In the genomic region with DNA sequence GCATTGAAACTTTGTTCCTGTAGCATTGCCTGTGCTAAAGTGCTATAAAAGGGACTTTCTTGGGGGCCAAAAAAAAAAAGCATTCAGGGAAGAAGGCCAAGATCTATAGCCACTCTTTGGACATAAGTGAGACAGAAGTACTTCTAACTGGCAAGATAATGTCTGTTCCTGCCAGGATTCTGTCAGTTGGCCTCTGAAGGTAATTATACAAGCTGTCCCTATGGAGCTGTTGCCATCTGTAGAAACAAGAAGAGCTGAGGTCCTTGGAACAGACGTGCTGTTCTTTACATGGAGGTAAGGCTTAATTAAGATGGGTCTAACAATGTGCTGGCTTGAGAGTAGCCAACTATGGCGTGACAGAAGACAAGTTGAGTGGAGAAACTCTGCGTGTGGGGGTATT, we compare ENCODE assay signal across 18 cellular contexts. TPM values are rescaled to one million over a fixed set of nuclear protein-coding genes. Genes with fewer than 3 reads are reported as not detected.
"Had no signal": no experiment of that assay in that cellular context is flagged by ENCODE, and none has a peak within 500 bp of the region (broad histone marks: within the 10 kb centered on the region; RNA-seq: fewer than 3 reads in every experiment).

No MANE protein-coding gene starts in this region.

- H3K4me1 Mint-ChIP-seq: natural killer cell had no signal

- H3K4me3 ChIP-seq: esophagus squamous epithelium, hepatocyte, lung, spleen, thyroid gland had no signal

- H3K27me3 ChIP-seq: esophagus squamous epithelium, hepatocyte, spleen, thyroid gland had no signal

- H3K27me3 Mint-ChIP-seq: activated naive CD8-positive, alpha-beta T cell; dendritic cell treated with granulocyte-macrophage colony-stimulating factor and Interleukin-4, amounts not matched to agents 40 ng/mL and 50 ng/mL, for 4 days; stimulated activated naive B cell treated with anti-CD40 and anti-IgM and Interleukin-4, amounts not matched to agents 10 μg/mL and 1 μg/mL and 100 μg/mL, for 72 hours had no signal

- H3K4me1 ChIP-seq: esophagus squamous epithelium, thyroid gland had no signal

- DNase-seq: activated CD4-positive, alpha-beta T cell treated with anti-CD3 and anti-CD28 coated beads for 48 hours; activated CD4-positive, CD25-positive, alpha-beta regulatory T cell; activated CD8-positive, alpha-beta T cell treated with anti-CD3 and anti-CD28 coated beads, Interleukin-2, amount 10 ng/mL, durations not matched to agents 7 days and 5 days; activated effector memory CD4-positive, alpha-beta T cell treated with Interleukin-2 at 50 U/mL for 16 hours; activated T-cell treated with anti-CD3 and anti-CD28 coated beads, Interleukin-2, amount 50 U/mL, for 48 hours; effector CD8-positive, alpha-beta T cell; esophagus squamous epithelium; left colon; natural killer cell; spleen; stimulated activated CD4-positive, alpha-beta T cell treated with anti-CD3 and anti-CD28 coated beads, Interleukin-4, amount 100 ng/mL, for 4 hours; stimulated activated naive B cell treated with anti-CD40 and anti-IgM and Interleukin-4, amounts not matched to agents 10 μg/mL and 1 μg/mL and 100 μg/mL, for 72 hours; T-helper 9 cell; thyroid gland had no signal

- H3K27ac Mint-ChIP-seq: activated CD8-positive, alpha-beta T cell treated with anti-CD3 and anti-CD28 coated beads, Interleukin-2, amount 10 ng/mL, durations not matched to agents 7 days and 5 days; activated naive CD8-positive, alpha-beta T cell; dendritic cell treated with granulocyte-macrophage colony-stimulating factor and Interleukin-4, amounts not matched to agents 40 ng/mL and 50 ng/mL, for 4 days; natural killer cell; stimulated activated naive B cell treated with anti-CD40 and anti-IgM and Interleukin-4, amounts not matched to agents 10 μg/mL and 1 μg/mL and 100 μg/mL, for 72 hours had no signal

- H3K27ac ChIP-seq: esophagus squamous epithelium, hepatocyte, spleen, thyroid gland had no signal

- ATAC-seq: activated CD8-positive, alpha-beta T cell treated with anti-CD3 and anti-CD28 coated beads, Interleukin-2, amount 10 ng/mL, durations not matched to agents 7 days and 5 days; left colon; natural killer cell; stimulated activated naive B cell treated with anti-CD40 and anti-IgM and Interleukin-4, amounts not matched to agents 10 μg/mL and 1 μg/mL and 100 μg/mL, for 72 hours had no signal

- H3K9me3 ChIP-seq: esophagus squamous epithelium, spleen, thyroid gland had no signal

- H3K9me3 Mint-ChIP-seq: natural killer cell; stimulated activated naive B cell treated with anti-CD40 and anti-IgM and Interleukin-4, amounts not matched to agents 10 μg/mL and 1 μg/mL and 100 μg/mL, for 72 hours had no signal

- H3K4me3 Mint-ChIP-seq: activated CD8-positive, alpha-beta T cell treated with anti-CD3 and anti-CD28 coated beads, Interleukin-2, amount 10 ng/mL, durations not matched to agents 7 days and 5 days; activated naive CD8-positive, alpha-beta T cell; dendritic cell treated with granulocyte-macrophage colony-stimulating factor and Interleukin-4, amounts not matched to agents 40 ng/mL and 50 ng/mL, for 4 days; natural killer cell; stimulated activated naive B cell treated with anti-CD40 and anti-IgM and Interleukin-4, amounts not matched to agents 10 μg/mL and 1 μg/mL and 100 μg/mL, for 72 hours had no signal

RNA-seq across cellular contexts. Expression of gene NME5, which starts 49.4 kb away (rescaled TPM):
- total RNA-seq: activated CD8-positive, alpha-beta T cell treated with anti-CD3 and anti-CD28 coated beads, Interleukin-2, amount 10 ng/mL, durations not matched to agents 7 days and 5 days; natural killer cell had no signal
